8 cellular contexts compared by ENCODE assay signal in genomic region chr19:40420766-40421467, GRCh38. TPM values are rescaled to one million over a fixed set of nuclear protein-coding genes. Genes with fewer than 3 reads are reported as not detected.
DNase-seq lines count a peak whose midpoint lies in the region; ATAC-seq and TF ChIP-seq lines count a peak whose summit lies in the region.

No MANE protein-coding gene starts in this region.

- H3K23me2 ChIP-seq in H9 (ENCODE audit: insufficient read length, low read depth, low read length, poor library complexity, severe bottlenecking): peaks cover 10% of the 10 kb centered on the region

- DNase-seq in DMS79 (lab: John Stamatoyannopoulos, UW) (peak; percentile 64), H9 (peak; percentile 89), NCI-H1694 (lab: John Stamatoyannopoulos, UW) (peak; percentile 62), T-helper 9 cell (peak; percentile 62), astrocyte of the spinal cord (ENCODE audit: low read depth, low spot score) (peak; percentile 95), hippocampal formation (lab: John Stamatoyannopoulos, UW) (peak; percentile 87 to 89), retina (peak; percentile 94)

- H3K56ac ChIP-seq in H9 (ENCODE audit: insufficient read length, low read depth, low read length): no peak overlapping the region

- H3K9ac ChIP-seq in H9 (ENCODE audit: extremely low read depth, insufficient read length, low read length): no peak overlapping the region

- H4K5ac ChIP-seq in H9 (ENCODE audit: insufficient read length, low read depth, low read length): no peak overlapping the region

- no peak overlapping the region for H2BK15ac ChIP-seq in H9 (ENCODE audit: low read depth, low read length)

- in situ Hi-C loops in astrocyte of the spinal cord (cut with HindIII; ENCODE audit: low sequenced_read_pairs): no loop called here

- peak overlapping the region; percentile 68 to 80 for H3K4me3 Mint-ChIP-seq in H9

- H2AFZ ChIP-seq in H9 (ENCODE audit: low read length): no peak overlapping the region

- WGBS in H9 (ENCODE audit: extremely low coverage, insufficient read length, low lambda C conversion rate): no CpG with 5 or more reads among the region's 52 CpGs

- no peaks in the 10 kb centered on the region for H3K79me1 ChIP-seq in H9 (ENCODE audit: insufficient read depth, low read depth, low read length, poor library complexity, severe bottlenecking)

- H3K27me3 ChIP-seq in H9 (ENCODE audit: insufficient read depth, low read length): no peaks in the 10 kb centered on the region

- H2BK120ac ChIP-seq in H9 (ENCODE audit: low read depth, low read length, poor library complexity, severe bottlenecking): no peak overlapping the region

- H2BK5ac ChIP-seq in H9 (ENCODE audit: insufficient read length, low read length): no peak overlapping the region

- H2BK20ac ChIP-seq in H9 (ENCODE audit: low read depth, low read length, poor library complexity, severe bottlenecking): no peak overlapping the region

- peaks cover 23 to 28% of the 10 kb centered on the region in 2 experiments for H3K4me1 Mint-ChIP-seq in H9

- H3K27ac Mint-ChIP-seq in H9: peak overlapping the region; percentile 95 to 99 (median 96); a peak in 6 of 7 replicates

- peaks cover 0 to 5% (median 4%) of the 10 kb centered on the region in 3 experiments; a peak in 3 of 7 replicates for H3K36me3 Mint-ChIP-seq in H9 (ENCODE audit: insufficient read depth in 1 of 3, low read depth in 3 of 3)

- H2BK12ac ChIP-seq in H9 (ENCODE audit: insufficient read length, low read depth, low read length): no peak overlapping the region

- peak overlapping the region; percentile 57 for H3K4me3 ChIP-seq in astrocyte of the spinal cord (ENCODE audit: low read depth, low read length)

- H3K9me3 Mint-ChIP-seq in H9: peaks cover 0 to 3% of the 10 kb centered on the region in 2 experiments; a peak in 1 of 5 replicates

- no peak overlapping the region for H3K4ac ChIP-seq in H9 (ENCODE audit: low read depth, low read length)

- no peak overlapping the region for H3K27ac ChIP-seq in H9 (ENCODE audit: insufficient read length, low read depth, low read length)

- no peak overlapping the region for H3T11ph ChIP-seq in H9 (ENCODE audit: low read length)

- peak; percentile 98 for TF ChIP-seq CTCF in H9 (conservative IDR thresholded peaks at IDR 0.05)
- peak; percentile 99 for TF ChIP-seq CTCF in astrocyte of the spinal cord (IDR thresholded peaks at IDR 0.05; ENCODE audit: low read depth, low read length)

- peaks cover 7% of the 10 kb centered on the region for H3K27me3 Mint-ChIP-seq in H9 (ENCODE audit: low read depth)

- peak overlapping the region; percentile 33 for H3K14ac ChIP-seq in H9 (ENCODE audit: insufficient read depth, low read length)

- no peak overlapping the region for H2AK5ac ChIP-seq in H9 (ENCODE audit: insufficient read length, low read length)

- peak overlapping the region; percentile 55 for H3K4me2 ChIP-seq in H9 (ENCODE audit: insufficient read depth, insufficient read length, low read length)

- no peak overlapping the region for H4K8ac ChIP-seq in H9 (replicated peaks; ENCODE audit: insufficient read length, low read depth, low read length)

- peak overlapping the region; percentile 59 for H3K18ac ChIP-seq in H9 (ENCODE audit: insufficient read length, low read depth, low read length)

- no peaks in the 10 kb centered on the region for H3K9me3 ChIP-seq in H9 (ENCODE audit: control insufficient read depth, low read depth, low read length)

- H3K23ac ChIP-seq in H9 (ENCODE audit: insufficient read length, low read depth, low read length): no peak overlapping the region

- ATAC-seq in HG03378 (IDR thresholded peaks at IDR 0.05; ENCODE audit: unreplicated experiment): no peak

- no peaks in the 10 kb centered on the region for H3K79me2 ChIP-seq in H9 (ENCODE audit: insufficient read depth, low read length)

- H4K20me1 ChIP-seq in H9 (ENCODE audit: control insufficient read depth, insufficient read depth, insufficient read length): no peaks in the 10 kb centered on the region

- H3K4me1 ChIP-seq in H9 (ENCODE audit: insufficient read depth, low read length): no peaks in the 10 kb centered on the region; the same call in 1 of the 2 replicates

- H4K91ac ChIP-seq in H9 (ENCODE audit: insufficient read length, low read depth, low read length): no peak overlapping the region

RNA-seq across cellular contexts. Expression of gene SERTAD1, which starts 4.9 kb away (rescaled TPM):
- 7.9 and 9.3 TPM in 2 replicates for total RNA-seq in H9 (2021)

RNA-seq across cellular contexts. Expression of gene PRX, which starts 7.7 kb away (rescaled TPM):
- 3.8 and 4.0 TPM in 2 replicates for total RNA-seq in H9 (2021)

RNA-seq across cellular contexts. Expression of gene SERTAD3, which starts 23.2 kb away (rescaled TPM):
- 30.9 and 32.2 TPM in 2 replicates for total RNA-seq in H9 (2021)

RNA-seq across cellular contexts. Expression of gene HIPK4, which starts 30.9 kb away (rescaled TPM):
- 0.15 TPM in 1 of 2 replicates, not detected in the other for total RNA-seq in H9 (2021)

RNA-seq across cellular contexts. Expression of gene BLVRB, which starts 44.6 kb away (rescaled TPM):
- total RNA-seq in H9 (2021): 27.9 and 30.4 TPM in 2 replicates
